9 cellular contexts compared by ENCODE assay signal in genomic region chr9:86614871-86615849, GRCh38.
DNase-seq lines count a peak whose midpoint lies in the region; ATAC-seq, FAIRE-seq and TF ChIP-seq lines count a peak whose summit lies in the region.
"Had no signal": no experiment of that assay in that cellular context is flagged by ENCODE, and none has a peak within 500 bp of the region (broad histone marks: within the 10 kb centered on the region; RNA-seq: fewer than 3 reads in every experiment).

No MANE protein-coding gene starts in this region.

- H3K9me3 Mint-ChIP-seq in astrocyte (ENCODE audit: unreplicated experiment): no peaks in the 10 kb centered on the region
- H3K9me3 Mint-ChIP-seq: activated naive CD4-positive, alpha-beta T cell treated with anti-CD3 and anti-CD28 coated beads, Interleukin-2, amount 50 U/mL, for 24 hours had no signal

- POLR2A ChIA-PET in HEK293T (lab: Yijun Ruan, JAX): no interaction called here

- H3K4me1 ChIP-seq in BE2C (no peaks in the 10 kb centered on the region), astrocyte (ENCODE audit: insufficient read depth, low read length) (no peaks in the 10 kb centered on the region)

- H3K27ac ChIP-seq in astrocyte (ENCODE audit: low read depth, low read length): no peak overlapping the region

- no peaks in the 10 kb centered on the region for H3K36me3 Mint-ChIP-seq in astrocyte (ENCODE audit: low read depth, unreplicated experiment)
- H3K36me3 Mint-ChIP-seq: activated naive CD4-positive, alpha-beta T cell treated with anti-CD3 and anti-CD28 coated beads, Interleukin-2, amount 50 U/mL, for 24 hours had no signal

- H3K4me3 Mint-ChIP-seq in astrocyte (ENCODE audit: unreplicated experiment): no peak overlapping the region
- H3K4me3 Mint-ChIP-seq: activated naive CD4-positive, alpha-beta T cell treated with anti-CD3 and anti-CD28 coated beads, Interleukin-2, amount 50 U/mL, for 24 hours had no signal

- no peak overlapping the region for H3K4me2 ChIP-seq in astrocyte (ENCODE audit: low read length)

- H3K4me1 Mint-ChIP-seq in astrocyte (ENCODE audit: low read depth, unreplicated experiment): peaks cover 11% of the 10 kb centered on the region
- H3K4me1 Mint-ChIP-seq: activated naive CD4-positive, alpha-beta T cell treated with anti-CD3 and anti-CD28 coated beads, Interleukin-2, amount 50 U/mL, for 24 hours had no signal

- no peak overlapping the region for H3K9ac ChIP-seq in astrocyte (ENCODE audit: low read length)

- H3K27ac Mint-ChIP-seq in astrocyte (ENCODE audit: unreplicated experiment): peak overlapping the region; percentile 70
- H3K27ac Mint-ChIP-seq: activated naive CD4-positive, alpha-beta T cell treated with anti-CD3 and anti-CD28 coated beads, Interleukin-2, amount 50 U/mL, for 24 hours had no signal

- no peaks in the 10 kb centered on the region for H3K79me2 ChIP-seq in astrocyte (ENCODE audit: insufficient read depth, low read length)

- H3K36me3 ChIP-seq in BE2C (no peaks in the 10 kb centered on the region), astrocyte (ENCODE audit: insufficient read depth, low read length) (no peaks in the 10 kb centered on the region)

- DNase-seq in BE2C (no peak), HEK293T (ENCODE audit: extremely low spot score) (peak; percentile 44), astrocyte (ENCODE audit: low read depth) (peak; percentile 12), left kidney (ENCODE audit: low read depth, low spot score) (peak; percentile 54), NCI-H748 (lab: John Stamatoyannopoulos, UW; ENCODE audit: unreplicated experiment) (no peak)
- no peak for DNase-seq in activated effector memory CD4-positive, alpha-beta T cell treated with Interleukin-2 at 50 U/mL for 16 hours

- FAIRE-seq in astrocyte (lab: Jason Lieb, UNC): peak; percentile 73

- CTCF ChIA-PET in HEK293T (lab: Yijun Ruan, JAX): interaction anchor here (0.7 kb wide), 1 partner anchor 10 kb away, joined by 3 read pairs; no protein-coding TSS in a partner anchor

- H2AFZ ChIP-seq in astrocyte (ENCODE audit: low read depth, low read length): no peak overlapping the region

- no peaks in the 10 kb centered on the region for H4K20me1 ChIP-seq in astrocyte (ENCODE audit: insufficient read depth, low read length)

- H3K9me3 ChIP-seq in BE2C (no peaks in the 10 kb centered on the region), astrocyte (ENCODE audit: insufficient read depth, low read depth, low read length) (no peaks in the 10 kb centered on the region)

- TF ChIP-seq CTCF in BE2C (IDR thresholded peaks at IDR 0.05; ENCODE audit: low read depth, low read length) (peak; percentile 34), astrocyte (IDR thresholded peaks at IDR 0.05; ENCODE audit: insufficient read depth, low read depth, low read length) (peak; percentile 36)

- H3K27me3 ChIP-seq in BE2C (no peaks in the 10 kb centered on the region), astrocyte (ENCODE audit: insufficient read depth, low read length) (no peaks in the 10 kb centered on the region)

- no peak overlapping the region for H3K4me3 ChIP-seq in BE2C (ENCODE audit: low read depth, low read length)
- H3K4me3 ChIP-seq in astrocyte (ENCODE audit: insufficient read depth, low read depth, low read length): no peak overlapping the region

- no peaks in the 10 kb centered on the region for H3K27me3 Mint-ChIP-seq in astrocyte (ENCODE audit: low read depth, unreplicated experiment)

- ATAC-seq in HG02870 (IDR thresholded peaks at IDR 0.05; ENCODE audit: unreplicated experiment) (no peak), GM21717 (IDR thresholded peaks at IDR 0.05; ENCODE audit: unreplicated experiment) (no peak)

TF ChIP-seq in HEK293T, 16 proteins besides CTCF, POLR2A, EP300 and RAD21:
- TF ChIP-seq PKNOX1 (IDR thresholded peaks at IDR 0.05): peak; percentile 48
- TF ChIP-seq ARNT (IDR thresholded peaks at IDR 0.05): no peak
- TF ChIP-seq BHLHE40 (IDR thresholded peaks at IDR 0.05; ENCODE audit: borderline replicate concordance): no peak
- no peak for TF ChIP-seq SP1 (IDR thresholded peaks at IDR 0.05)
- TF ChIP-seq TARDBP (IDR thresholded peaks at IDR 0.05): no peak

Comparison
In these comparisons a context has a peak if more than half of its experiments do, and no peak if none do; other contexts are left out.
1. DNase-seq: peak in HEK293T (single experiment), astrocyte (single experiment) and left kidney (single experiment); none in BE2C (single experiment), NCI-H748 (single experiment) and activated effector memory CD4-positive, alpha-beta T cell treated with Interleukin-2 at 50 U/mL for 16 hours (single experiment).